8 cellular contexts compared by ENCODE assay signal in genomic region chr16:592518-593306, GRCh38. TPM values are rescaled to one million over a fixed set of nuclear protein-coding genes. Genes with fewer than 3 reads are reported as not detected.
DNase-seq lines count a peak whose midpoint lies in the region; ATAC-seq and TF ChIP-seq lines count a peak whose summit lies in the region.

No MANE protein-coding gene starts in this region.

- intact Hi-C loops in mucosa of descending colon (cut with DNase I, micrococcal nuclease) = loop anchor here in 1 of 2 donors (10.0 kb wide), 1 partner anchor 62 kb away; no protein-coding TSS in a partner anchor

- TF ChIP-seq CTCF in C4-2B (conservative IDR thresholded peaks at IDR 0.05) (peak; percentile 58), mucosa of descending colon (IDR thresholded peaks at IDR 0.05) (no peak)

- H3K4me1 ChIP-seq in mucosa of descending colon (ENCODE audit: low read depth) = peaks cover 50% of the 10 kb centered on the region

- ATAC-seq in mucosa of descending colon = no peak
- no peak for ATAC-seq in HG03571 (IDR thresholded peaks at IDR 0.05; ENCODE audit: unreplicated experiment)
- ATAC-seq in GM19463 (IDR thresholded peaks at IDR 0.05; ENCODE audit: unreplicated experiment) = no peak

- H3K4me3 ChIP-seq in mucosa of descending colon = no peak overlapping the region

- DNase-seq in NCI-H1105 (lab: John Stamatoyannopoulos, UW) = peak; percentile 69
- peak; percentile 50 to 75 (median 70) for DNase-seq in mucosa of descending colon
- no peak for DNase-seq in 8988T
- DNase-seq in T-helper 2 cell = no peak

- H3K36me3 ChIP-seq in mucosa of descending colon (ENCODE audit: low read depth) = no peaks in the 10 kb centered on the region

- H3K9me3 ChIP-seq in mucosa of descending colon = no peaks in the 10 kb centered on the region

- peak overlapping the region; percentile 99 for H3K27ac ChIP-seq in C4-2B
- peak overlapping the region; percentile 50 for H3K27ac ChIP-seq in angular gyrus (ENCODE audit: low read depth, low read length)

RNA-seq across cellular contexts. Expression of gene RAB40C, which starts 2.8 kb away (rescaled TPM):
- total RNA-seq in mucosa of descending colon = 10 to 100 TPM; 31.2 to 51.0 (median 40.1) TPM

RNA-seq across cellular contexts. Expression of gene PIGQ, which starts 22.9 kb away (rescaled TPM):
- total RNA-seq in mucosa of descending colon = 10 to 100 TPM; 37.8 to 39.6 (median 38.4) TPM

RNA-seq across cellular contexts. Expression of gene NHLRC4, which starts 25.9 kb away (rescaled TPM):
- under 1 TPM; 0.26 to 0.82 (median 0.36) TPM for total RNA-seq in mucosa of descending colon

RNA-seq across cellular contexts. Expression of gene PRR35, which starts 32.5 kb away (rescaled TPM):
- total RNA-seq in mucosa of descending colon = not detected

RNA-seq across cellular contexts. Expression of gene WFIKKN1, which starts 38.1 kb away (rescaled TPM):
- total RNA-seq in mucosa of descending colon = 1 to 10 TPM; 1.1 to 2.2 (median 1.6) TPM

Comparison
In these comparisons a context has a peak if more than half of its experiments do, and no peak if none do; other contexts are left out.
1. DNase-seq: peak in NCI-H1105 (single experiment) and mucosa of descending colon (3 of 3); none in 8988T (single experiment) and T-helper 2 cell (0 of 5).